Comparison of ENCODE assay signal across 20 cellular contexts in the genomic region with DNA sequence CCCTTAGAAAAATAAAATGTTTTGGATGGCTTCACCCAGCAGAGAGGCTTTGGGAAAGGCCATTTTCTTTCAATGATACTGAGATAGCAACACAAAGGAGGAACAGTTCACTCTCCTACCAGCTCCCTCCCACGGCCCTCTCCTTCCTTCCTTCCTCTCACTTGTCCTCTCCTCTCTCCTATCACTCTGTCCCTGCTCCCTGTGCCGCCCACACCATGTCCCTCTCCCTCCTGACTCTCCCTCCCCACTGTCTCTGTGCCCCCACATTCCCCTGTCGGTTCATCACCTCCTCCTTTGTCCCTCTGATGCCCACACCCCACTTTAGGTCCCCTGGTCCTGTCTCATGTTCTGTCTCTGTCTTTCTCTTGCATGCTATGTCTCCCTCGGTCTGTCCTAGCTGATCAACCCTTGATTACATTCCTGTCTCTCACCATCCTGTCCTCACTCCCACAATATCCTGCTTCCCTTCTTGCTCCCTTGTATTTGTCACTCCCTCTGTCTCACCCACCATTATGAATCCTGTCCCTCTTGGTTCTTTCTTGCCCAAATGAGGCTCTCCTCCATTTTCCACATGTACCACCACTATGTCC. TPM values are rescaled to one million over a fixed set of nuclear protein-coding genes. Genes with fewer than 3 reads are reported as not detected.
DNase-seq lines count a peak whose midpoint lies in the region; ATAC-seq and TF ChIP-seq lines count a peak whose summit lies in the region.
"Had no signal": no experiment of that assay in that cellular context is flagged by ENCODE, and none has a peak within 500 bp of the region (broad histone marks: within the 10 kb centered on the region; RNA-seq: fewer than 3 reads in every experiment).

No MANE protein-coding gene starts in this region.

- no peak overlapping the region for H3K4me3 Mint-ChIP-seq in CD8-positive, alpha-beta memory T cell
- no peak overlapping the region for H3K4me3 Mint-ChIP-seq in activated CD8-positive, alpha-beta T cell treated with anti-CD3 and anti-CD28 coated beads for 36 hours
- no peak overlapping the region for H3K4me3 Mint-ChIP-seq in immature natural killer cell
- H3K4me3 Mint-ChIP-seq: T-helper 1 cell treated with Interleukin-12 subunit alpha and Interleukin-12 subunit beta and Interleukin-4 antibody, amounts not matched to agents 30 μg/mL and 1 μg/mL, for 36 hours had no signal

- peaks cover 0 to 48% (median 21%) of the 10 kb centered on the region in 10 experiments; a peak in 18 of 20 replicates for H3K4me1 ChIP-seq in BLaER1 treated with 17β-estradiol and CSF1 and Interleukin-3, amounts not matched to agents 10 nM and 100 nM
- no peaks in the 10 kb centered on the region for H3K4me1 ChIP-seq in CD8-positive, alpha-beta memory T cell (ENCODE audit: insufficient read depth, low read length)

- no peak for DNase-seq in CD8-positive, alpha-beta memory T cell
- DNase-seq in activated CD8-positive, alpha-beta T cell treated with anti-CD3 and anti-CD28 coated beads for 36 hours = no peak
- no peak for DNase-seq in immature natural killer cell
- DNase-seq in HT-29 (ENCODE audit: low spot score) = no peak
- no peak for DNase-seq in NCI-H1930 (lab: John Stamatoyannopoulos, UW)
- no peak for DNase-seq in T1000 (lab: John Stamatoyannopoulos, UW)
- DNase-seq in RKO (ENCODE audit: low spot score) = no peak
- DNase-seq: activated CD4-positive, alpha-beta T cell treated with anti-CD3 and anti-CD28 coated beads for 4 hours; activated T-cell treated with anti-CD3 and anti-CD28 coated beads, Interleukin-2, amount 50 U/mL, for 48 hours; amniotic stem cell; cerebellar nuclear complex; left cardiac atrium; MM.1S; NCI-H187; NCI-H510A; ovary; SHP77; stimulated activated CD4-positive, alpha-beta T cell treated with anti-CD3 and anti-CD28 coated beads, Interleukin-4, amount 100 ng/mL, for 1 hour had no signal

- peak overlapping the region in 1 of 10 experiments; percentile 28; a peak in 3 of 20 replicates for H3K4me3 ChIP-seq in BLaER1 treated with 17β-estradiol and CSF1 and Interleukin-3, amounts not matched to agents 10 nM and 100 nM
- H3K4me3 ChIP-seq in CD8-positive, alpha-beta memory T cell (ENCODE audit: low read length) = no peak overlapping the region
- H3K4me3 ChIP-seq: ovary had no signal

- H3K9me3 ChIP-seq in BLaER1 treated with 17β-estradiol and CSF1 and Interleukin-3, amounts not matched to agents 10 nM and 100 nM (replicated peaks in 1 of 11) = no peaks in the 10 kb centered on the region
- no peaks in the 10 kb centered on the region for H3K9me3 ChIP-seq in CD8-positive, alpha-beta memory T cell (ENCODE audit: low read length)
- H3K9me3 ChIP-seq: ovary had no signal

- H3K9me3 Mint-ChIP-seq in CD8-positive, alpha-beta memory T cell = no peaks in the 10 kb centered on the region
- H3K9me3 Mint-ChIP-seq in activated CD8-positive, alpha-beta T cell treated with anti-CD3 and anti-CD28 coated beads for 36 hours = no peaks in the 10 kb centered on the region
- no peaks in the 10 kb centered on the region for H3K9me3 Mint-ChIP-seq in immature natural killer cell
- H3K9me3 Mint-ChIP-seq: T-helper 1 cell treated with Interleukin-12 subunit alpha and Interleukin-12 subunit beta and Interleukin-4 antibody, amounts not matched to agents 30 μg/mL and 1 μg/mL, for 36 hours had no signal

- intact Hi-C loops in activated CD8-positive, alpha-beta T cell treated with anti-CD3 and anti-CD28 coated beads for 36 hours (cut with micrococcal nuclease) = no loop called here

- H3K4me2 ChIP-seq in BLaER1 treated with 17β-estradiol and CSF1 and Interleukin-3, amounts not matched to agents 10 nM and 100 nM = peak overlapping the region in 10 of 11 experiments; percentile 5 to 84 (median 59); a peak in 18 of 22 replicates

- H3K4me1 Mint-ChIP-seq in CD8-positive, alpha-beta memory T cell = peaks cover 0 to 4% (median 0%) of the 10 kb centered on the region in 3 donors
- no peaks in the 10 kb centered on the region for H3K4me1 Mint-ChIP-seq in activated CD8-positive, alpha-beta T cell treated with anti-CD3 and anti-CD28 coated beads for 36 hours (ENCODE audit: low read depth)
- no peaks in the 10 kb centered on the region for H3K4me1 Mint-ChIP-seq in immature natural killer cell

- peak overlapping the region in 3 of 11 experiments; percentile 5 to 31 (median 18); a peak in 2 of 22 replicates for H3K9ac ChIP-seq in BLaER1 treated with 17β-estradiol and CSF1 and Interleukin-3, amounts not matched to agents 10 nM and 100 nM

- POLR2A ChIA-PET in CD8-positive, alpha-beta memory T cell (lab: Charles Lee) = no interaction called here
- POLR2A ChIA-PET in activated CD8-positive, alpha-beta T cell treated with anti-CD3 and anti-CD28 coated beads for 36 hours (lab: Charles Lee) = interaction anchor here (1.0 kb wide), 1 partner anchor 18 kb away, joined by 3 read pairs; no protein-coding TSS in a partner anchor

- H3K36me3 Mint-ChIP-seq in CD8-positive, alpha-beta memory T cell = peaks cover 21 to 95% (median 23%) of the 10 kb centered on the region in 3 donors
- peaks cover 14% of the 10 kb centered on the region for H3K36me3 Mint-ChIP-seq in activated CD8-positive, alpha-beta T cell treated with anti-CD3 and anti-CD28 coated beads for 36 hours (ENCODE audit: low read depth)
- H3K36me3 Mint-ChIP-seq in immature natural killer cell = peaks cover 29 to 60% (median 50%) of the 10 kb centered on the region in 3 donors

- no peak for ATAC-seq in activated CD8-positive, alpha-beta T cell treated with anti-CD3 and anti-CD28 coated beads for 36 hours
- ATAC-seq: left cardiac atrium had no signal

- H3K27me3 Mint-ChIP-seq in CD8-positive, alpha-beta memory T cell = no peaks in the 10 kb centered on the region
- no peaks in the 10 kb centered on the region for H3K27me3 Mint-ChIP-seq in activated CD8-positive, alpha-beta T cell treated with anti-CD3 and anti-CD28 coated beads for 36 hours
- H3K27me3 Mint-ChIP-seq in immature natural killer cell (ENCODE audit: low read depth in 3 of 3) = peaks cover 0 to 3% (median 0%) of the 10 kb centered on the region in 3 donors

- peak overlapping the region in 8 of 11 experiments; percentile 5 to 63 (median 47); a peak in 14 of 22 replicates for H3K27ac ChIP-seq in BLaER1 treated with 17β-estradiol and CSF1 and Interleukin-3, amounts not matched to agents 10 nM and 100 nM
- H3K27ac ChIP-seq in CD8-positive, alpha-beta memory T cell (ENCODE audit: low read depth, low read length) = no peak overlapping the region
- H3K27ac ChIP-seq: ovary had no signal

- H4K20me1 ChIP-seq in BLaER1 treated with 17β-estradiol and CSF1 and Interleukin-3, amounts not matched to agents 10 nM and 100 nM = peaks cover 0 to 23% (median 0%) of the 10 kb centered on the region in 11 experiments; a peak in 3 of 22 replicates

- H3K36me3 ChIP-seq in BLaER1 treated with 17β-estradiol and CSF1 and Interleukin-3, amounts not matched to agents 10 nM and 100 nM = peaks cover 94 to 100% (median 100%) of the 10 kb centered on the region in 11 experiments
- H3K36me3 ChIP-seq in CD8-positive, alpha-beta memory T cell (ENCODE audit: insufficient read depth, low read length) = peaks cover 73% of the 10 kb centered on the region
- H3K36me3 ChIP-seq: ovary had no signal

- H3K27me3 ChIP-seq in BLaER1 treated with 17β-estradiol and CSF1 and Interleukin-3, amounts not matched to agents 10 nM and 100 nM = no peaks in the 10 kb centered on the region
- H3K27me3 ChIP-seq in CD8-positive, alpha-beta memory T cell (ENCODE audit: insufficient read depth, low read length, poor library complexity, severe bottlenecking) = no peaks in the 10 kb centered on the region
- H3K27me3 ChIP-seq: ovary had no signal

- no peak for TF ChIP-seq CTCF in activated CD8-positive, alpha-beta T cell treated with anti-CD3 and anti-CD28 coated beads for 36 hours (IDR thresholded peaks at IDR 0.05)

- H3K27ac Mint-ChIP-seq in CD8-positive, alpha-beta memory T cell = peak overlapping the region in 7 of 8 donors; percentile 13 to 90 (median 78)
- peak overlapping the region; percentile 27 for H3K27ac Mint-ChIP-seq in activated CD8-positive, alpha-beta T cell treated with anti-CD3 and anti-CD28 coated beads for 36 hours
- peak overlapping the region; percentile 8 to 71 (median 56) for H3K27ac Mint-ChIP-seq in immature natural killer cell
- H3K27ac Mint-ChIP-seq: T-helper 1 cell treated with Interleukin-12 subunit alpha and Interleukin-12 subunit beta and Interleukin-4 antibody, amounts not matched to agents 30 μg/mL and 1 μg/mL, for 36 hours had no signal

- CTCF ChIA-PET in CD8-positive, alpha-beta memory T cell (lab: Charles Lee) = no interaction called here
- CTCF ChIA-PET in activated CD8-positive, alpha-beta T cell treated with anti-CD3 and anti-CD28 coated beads for 36 hours (lab: Charles Lee) = interaction anchor here (1.1 kb wide), 1 partner anchor 11 kb away, joined by 3 read pairs; no protein-coding TSS in a partner anchor

RNA-seq across cellular contexts. Expression of a gene that starts 30.1 kb away (rescaled TPM):
- total RNA-seq in CD8-positive, alpha-beta memory T cell = 10 to 100 TPM; 59.5 to 68.2 TPM
- polyA plus RNA-seq in CD8-positive, alpha-beta memory T cell = 84.3 TPM
- 10 to 100 TPM; 36.2 to 38.1 TPM for total RNA-seq in activated CD8-positive, alpha-beta T cell treated with anti-CD3 and anti-CD28 coated beads for 36 hours
- 100 to 1,000 TPM in 1 of 3 donors, 10 to 100 TPM in 2; 50.7 to 107 (median 98.7) TPM for polyA plus RNA-seq in immature natural killer cell
- total RNA-seq in HT-29 (2014; rRNA removed; shearing (Covaris generic)) = 28.6 and 35.2 TPM in 2 replicates

Comparison
In these comparisons a context has a peak if more than half of its experiments do, and no peak if none do; other contexts are left out.
1. H3K27ac Mint-ChIP-seq: peak in every context shown above with its lines; median percentile 78 in CD8-positive, alpha-beta memory T cell; 56 in immature natural killer cell; 27 in activated CD8-positive, alpha-beta T cell treated with anti-CD3 and anti-CD28 coated beads for 36 hours.